Comparison of ENCODE assay signal across 26 cellular contexts in genomic region chr7:131354390-131354789, GRCh38. TPM values are rescaled to one million over a fixed set of nuclear protein-coding genes. Genes with fewer than 3 reads are reported as not detected.
A peak's percentile ranks its signal among the peaks of the same experiment; 100 is the strongest.
DNase-seq lines count a peak whose midpoint lies in the region; ATAC-seq and TF ChIP-seq lines count a peak whose summit lies in the region.
"Had no signal": no experiment of that assay in that cellular context is flagged by ENCODE, and none has a peak within 500 bp of the region (broad histone marks: within the 10 kb centered on the region; RNA-seq: fewer than 3 reads in every experiment).

No MANE protein-coding gene starts in this region.

- H3K27ac ChIP-seq in BLaER1: no peak overlapping the region
- H3K27ac ChIP-seq in brain microvascular endothelial cell: no peak overlapping the region
- H3K27ac ChIP-seq in body of pancreas: no peak overlapping the region
- H3K27ac ChIP-seq: foreskin keratinocyte, heart right ventricle, ovary, transverse colon had no signal

- H3K9me3 ChIP-seq in BLaER1 (peaks cover 32% of the 10 kb centered on the region), adipocyte (ENCODE audit: control insufficient read depth, low read length) (no peaks in the 10 kb centered on the region), body of pancreas (no peaks in the 10 kb centered on the region)
- H3K9me3 ChIP-seq: ovary, SK-N-SH, transverse colon had no signal

- TF ChIP-seq CTCF in brain microvascular endothelial cell (IDR thresholded peaks at IDR 0.05; ENCODE audit: low read depth, low read length, missing control alignments) (no peak), body of pancreas (IDR thresholded peaks at IDR 0.05) (no peak)

- TF ChIP-seq POLR2A in body of pancreas (IDR thresholded peaks at IDR 0.05): no peak

- peak overlapping the region; percentile 3; the same call in 1 of the 2 replicates for H3K4me2 ChIP-seq in BLaER1
- H3K4me2 ChIP-seq: SK-N-SH had no signal

- 0 out of 2 replicates have a peak, but pooled peaks cover 6% of the 10 kb centered on the region for H3K4me1 ChIP-seq in BLaER1
- H3K4me1 ChIP-seq in adipocyte (ENCODE audit: control insufficient read depth, insufficient read depth, low read length): peaks cover 33% of the 10 kb centered on the region
- H3K4me1 ChIP-seq in body of pancreas: peaks cover 40% of the 10 kb centered on the region
- H3K4me1 ChIP-seq: foreskin keratinocyte had no signal

- ATAC-seq in HG03139 (IDR thresholded peaks at IDR 0.05; ENCODE audit: unreplicated experiment) (no peak), body of pancreas (no peak)
- ATAC-seq: activated CD8-positive, alpha-beta T cell treated with anti-CD3 and anti-CD28 coated beads, Interleukin-2, amount 10 ng/mL, durations not matched to agents 7 days and 5 days; foreskin keratinocyte; heart right ventricle had no signal

- H4K20me1 ChIP-seq in BLaER1: peaks cover 100% of the 10 kb centered on the region

- intact Hi-C loops in body of pancreas (cut with DNase I): no loop called here

- in situ Hi-C loops in brain microvascular endothelial cell (cut with HindIII; ENCODE audit: low pct_ligation_motif_present, low sequenced_read_pairs): no loop called here

- H3K4me3 ChIP-seq in BLaER1: no peak overlapping the region
- H3K4me3 ChIP-seq in adipocyte (ENCODE audit: low read length): no peak overlapping the region
- no peak overlapping the region for H3K4me3 ChIP-seq in brain microvascular endothelial cell (ENCODE audit: low read depth, low read length)
- H3K4me3 ChIP-seq in body of pancreas: no peak overlapping the region
- H3K4me3 ChIP-seq: heart right ventricle, lung, ovary, transverse colon had no signal

- DNase-seq in HCEC 1CT (peak; percentile 24), adipocyte (ENCODE audit: low read depth) (peak; percentile 43), iris pigment epithelial cell (ENCODE audit: low read depth) (peak; percentile 58), brain microvascular endothelial cell (no peak), body of pancreas (no peak)
- DNase-seq: activated CD4-positive, alpha-beta T cell treated with anti-CD3 and anti-CD28 coated beads for 1 hour; activated CD8-positive, alpha-beta T cell treated with anti-CD3 and anti-CD28 coated beads, Interleukin-2, amount 10 ng/mL, durations not matched to agents 7 days and 5 days; activated effector memory CD4-positive, alpha-beta T cell treated with anti-CD3 and anti-CD28 coated beads, Interleukin-2, amount 50 U/mL, for 16 hours; C1 segment of cervical spinal cord; COR-L47; DMS79 treated with DMSO at 0.1 percent for 48 hours; effector CD4-positive, alpha-beta T cell; foreskin keratinocyte; heart right ventricle; NCI-H1436; NCI-H446 treated with DMSO at 0.1 percent for 48 hours; NCI-H82; nephron progenitor cell; ovary; SK-N-SH; stimulated activated CD4-positive, alpha-beta T cell treated with anti-CD3 and anti-CD28 coated beads, Interleukin-2, amount 100 ng/mL, for 48 hours; T-helper 2 cell; transverse colon had no signal

- no peak overlapping the region for H3K9ac ChIP-seq in BLaER1
- no peak overlapping the region for H3K9ac ChIP-seq in adipocyte (ENCODE audit: low read length)
- H3K9ac ChIP-seq: SK-N-SH had no signal

- H3K36me3 ChIP-seq in BLaER1 (peaks cover 24% of the 10 kb centered on the region), adipocyte (ENCODE audit: control insufficient read depth, insufficient read depth, low read length, severe bottlenecking) (no peaks in the 10 kb centered on the region), brain microvascular endothelial cell (replicated peaks) (no peaks in the 10 kb centered on the region), body of pancreas (replicated peaks in 1 of 2; ENCODE audit: insufficient read depth in 1 of 2, low read depth in 2 of 2) (no peaks in the 10 kb centered on the region)
- H3K36me3 ChIP-seq: ovary, transverse colon had no signal

- H3K27me3 ChIP-seq in BLaER1: no peaks in the 10 kb centered on the region
- no peaks in the 10 kb centered on the region for H3K27me3 ChIP-seq in adipocyte (replicated peaks; ENCODE audit: control insufficient read depth, insufficient read depth, low read length)
- H3K27me3 ChIP-seq in brain microvascular endothelial cell (replicated peaks): no peaks in the 10 kb centered on the region
- H3K27me3 ChIP-seq in body of pancreas: no peaks in the 10 kb centered on the region
- H3K27me3 ChIP-seq: foreskin keratinocyte, heart right ventricle, ovary, transverse colon had no signal

- WGBS in body of pancreas, 2 donors: 73 to 82% methylated on average over 3 of the region's 3 CpGs

RNA-seq across cellular contexts. Expression of gene MKLN1, which starts 26.7 kb away (rescaled TPM):
- total RNA-seq in body of pancreas: 10 to 100 TPM; 25.1 to 29.3 TPM

Comparison
In these comparisons a context has a peak if more than half of its experiments do, and no peak if none do; other contexts are left out.
1. DNase-seq: peak in HCEC 1CT (single experiment), adipocyte (single experiment) and iris pigment epithelial cell (single experiment); none in brain microvascular endothelial cell (single experiment) and body of pancreas (0 of 4).